ENCODE assay signal across 8 cellular contexts in the genomic region with DNA sequence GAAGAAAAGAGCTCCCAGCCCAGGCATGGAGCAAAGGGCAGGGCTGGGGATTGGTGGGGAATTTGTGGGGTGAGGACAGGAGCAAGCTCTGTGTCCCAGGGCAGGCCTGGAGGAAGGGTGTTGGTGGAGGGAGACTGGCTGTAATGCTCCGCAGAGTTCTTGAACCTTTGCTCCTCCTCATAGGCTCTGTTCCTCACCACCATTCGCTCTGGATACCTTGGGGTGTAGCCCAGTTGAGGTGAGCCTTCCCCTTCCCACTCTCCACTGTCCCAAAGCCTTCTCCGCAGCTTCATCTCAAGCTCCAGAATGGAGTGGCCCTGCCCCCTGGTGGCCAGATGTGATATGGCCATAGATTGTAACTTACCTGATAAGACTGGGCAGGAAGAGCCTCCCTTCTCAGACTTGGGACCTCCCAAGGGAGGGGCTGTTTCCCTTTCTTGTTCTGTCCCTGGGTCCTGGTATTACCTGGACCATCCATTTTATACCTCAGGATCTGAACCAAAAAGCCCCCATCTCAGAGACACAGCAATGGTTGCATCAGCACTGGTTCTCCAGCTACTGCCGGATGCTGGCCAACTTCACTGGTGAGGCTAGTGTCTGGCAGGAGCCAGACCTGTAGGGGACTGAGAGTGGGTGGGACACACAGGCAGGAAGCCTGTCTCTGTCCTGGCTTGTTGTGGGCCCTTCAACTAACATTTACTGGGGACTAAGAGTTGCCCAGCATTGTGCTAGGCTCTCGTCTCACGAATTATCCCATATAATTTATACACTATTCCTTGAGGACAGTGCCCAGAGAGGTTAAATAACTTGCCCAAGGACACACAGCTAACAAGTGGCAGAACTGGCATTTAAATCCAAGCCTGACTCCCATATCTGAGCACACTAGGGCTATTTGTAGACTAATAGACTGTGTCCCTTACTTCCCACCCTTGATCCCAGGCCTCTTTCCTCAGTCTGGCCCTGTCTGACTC. TPM values are rescaled to one million over a fixed set of nuclear protein-coding genes. Genes with fewer than 3 reads are reported as not detected.
DNase-seq lines count a peak whose midpoint lies in the region; ATAC-seq, FAIRE-seq and TF ChIP-seq lines count a peak whose summit lies in the region.

No MANE protein-coding gene starts in this region.

- CTCF ChIA-PET in CD4-positive, alpha-beta memory T cell (lab: Charles Lee; ENCODE audit: partially characterized antibody), result interaction anchor here (0.8 to 21.0 kb wide), 27 partner anchors 8 to 391 kb away, joined by 3 to 554 read pairs (median 4); partner anchors contain the start of genes ARL5C, MED1, PLXDC1 and RPL19
- CTCF ChIA-PET in WTC11 (lab: Charles Lee), result interaction anchor here (0.6 to 15.5 kb wide), 53 partner anchors 8 to 847 kb away, joined by 3 to 626 read pairs (median 5); partner anchors contain the start of genes ARL5C, CACNB1, CDK12 and FBXL20

- FAIRE-seq in bronchial epithelial cell (lab: Jason Lieb, UNC), result peak; percentile 70
- FAIRE-seq in kidney (lab: Jason Lieb, UNC), result no peak

- no peaks in the 10 kb centered on the region for H3K36me3 Mint-ChIP-seq in CD4-positive, alpha-beta memory T cell
- H3K36me3 Mint-ChIP-seq in HFFc6 (ENCODE audit: low read depth) (no peaks in the 10 kb centered on the region), WTC11 (no peaks in the 10 kb centered on the region)

- intact Hi-C loops in CD4-positive, alpha-beta memory T cell (cut with micrococcal nuclease), result loop anchor here (1.0 kb wide), 4 partner anchors 10 to 262 kb away; no protein-coding TSS in a partner anchor
- intact Hi-C loops in kidney (cut with DNase I), result no loop called here

- peaks cover 11% of the 10 kb centered on the region for H3K4me1 ChIP-seq in CD4-positive, alpha-beta memory T cell (ENCODE audit: insufficient read depth, low read length)
- H3K4me1 ChIP-seq in kidney (ENCODE audit: control insufficient read depth in 1 of 2, insufficient read depth in 1 of 2, low read depth in 1 of 2, low read length in 2 of 2), result peaks cover 0 to 5% of the 10 kb centered on the region in 2 donors

- H3K4me3 ChIP-seq in CD4-positive, alpha-beta memory T cell (ENCODE audit: low read length in 2 of 2), result no peak overlapping the region
- H3K4me3 ChIP-seq in bronchial epithelial cell (ENCODE audit: low read depth, low read length) (no peak overlapping the region), kidney (ENCODE audit: low read length in 2 of 2) (no peak overlapping the region)

- peak; percentile 92 for ATAC-seq in WTC11
- ATAC-seq in HG03196 (IDR thresholded peaks at IDR 0.05; ENCODE audit: unreplicated experiment), result no peak

- peaks cover 2% of the 10 kb centered on the region in 2 donors for H3K27me3 Mint-ChIP-seq in CD4-positive, alpha-beta memory T cell
- peaks cover 2% of the 10 kb centered on the region for H3K27me3 Mint-ChIP-seq in HFFc6 (ENCODE audit: insufficient read depth)
- H3K27me3 Mint-ChIP-seq in WTC11 (ENCODE audit: low read depth), result no peaks in the 10 kb centered on the region; the same call in 1 of the 2 replicates

- peaks cover 5 to 14% (median 9%) of the 10 kb centered on the region in 4 donors for H3K4me1 Mint-ChIP-seq in CD4-positive, alpha-beta memory T cell
- H3K4me1 Mint-ChIP-seq in HFFc6 (ENCODE audit: low read depth), result no peaks in the 10 kb centered on the region
- H3K4me1 Mint-ChIP-seq in WTC11, result peaks cover 22% of the 10 kb centered on the region

- H3K27me3 ChIP-seq in CD4-positive, alpha-beta memory T cell (ENCODE audit: insufficient read depth, low read length), result no peaks in the 10 kb centered on the region
- no peaks in the 10 kb centered on the region for H3K27me3 ChIP-seq in bronchial epithelial cell (ENCODE audit: control insufficient read depth, insufficient read depth, low read length)

- H3K36me3 ChIP-seq in CD4-positive, alpha-beta memory T cell (ENCODE audit: insufficient read depth, low read length), result no peaks in the 10 kb centered on the region
- no peaks in the 10 kb centered on the region for H3K36me3 ChIP-seq in bronchial epithelial cell (ENCODE audit: control insufficient read depth, insufficient read depth, low read length)
- no peaks in the 10 kb centered on the region for H3K36me3 ChIP-seq in kidney (ENCODE audit: control insufficient read depth in 1 of 2, insufficient read depth in 2 of 2, low read length in 2 of 2)

- no peak overlapping the region for H3K27ac ChIP-seq in CD4-positive, alpha-beta memory T cell (ENCODE audit: low read depth, low read length)
- H3K27ac ChIP-seq in kidney (ENCODE audit: low read depth in 2 of 2, low read length in 2 of 2), result no peak overlapping the region

- peak overlapping the region in 1 of 8 donors; percentile 57 for H3K4me3 Mint-ChIP-seq in CD4-positive, alpha-beta memory T cell
- H3K4me3 Mint-ChIP-seq in HFFc6 (no peak overlapping the region), WTC11 (no peak overlapping the region)

- no peaks in the 10 kb centered on the region for H3K9me3 ChIP-seq in CD4-positive, alpha-beta memory T cell (ENCODE audit: control insufficient read depth in 1 of 2, low read length in 2 of 2)
- H3K9me3 ChIP-seq in kidney (ENCODE audit: control insufficient read depth in 1 of 2, low read length in 2 of 2), result no peaks in the 10 kb centered on the region

- peak; percentile 99 for TF ChIP-seq CTCF in HFFc6 (IDR thresholded peaks at IDR 0.05)
- TF ChIP-seq CTCF in WTC11 (IDR thresholded peaks at IDR 0.05), result peak; percentile 94
- peak; percentile 90 for TF ChIP-seq CTCF in bronchial epithelial cell (IDR thresholded peaks at IDR 0.05; ENCODE audit: insufficient read depth, low read length, severe bottlenecking)
- TF ChIP-seq CTCF in kidney (IDR thresholded peaks at IDR 0.05; ENCODE audit: borderline replicate concordance, extremely low read depth, insufficient read depth), result peak; percentile 97

- POLR2A ChIA-PET in CD4-positive, alpha-beta memory T cell (lab: Charles Lee; ENCODE audit: partially characterized antibody), result interaction anchor here (0.8 to 4.0 kb wide), 9 partner anchors 9 to 262 kb away, joined by 3 to 35 read pairs (median 4); partner anchors contain the start of genes CDK12 and RPL19
- POLR2A ChIA-PET in WTC11 (lab: Charles Lee), result interaction anchor here (0.8 to 1.5 kb wide), 4 partner anchors 9 to 80 kb away, joined by 3 to 6 read pairs (median 5); no protein-coding TSS in a partner anchor

- peak overlapping the region in 5 of 7 donors; percentile 6 to 92 (median 44) for H3K27ac Mint-ChIP-seq in CD4-positive, alpha-beta memory T cell
- no peak overlapping the region for H3K27ac Mint-ChIP-seq in HFFc6
- no peak overlapping the region for H3K27ac Mint-ChIP-seq in WTC11

- no peaks in the 10 kb centered on the region for H3K9me3 Mint-ChIP-seq in CD4-positive, alpha-beta memory T cell
- H3K9me3 Mint-ChIP-seq in HFFc6, result no peaks in the 10 kb centered on the region
- no peaks in the 10 kb centered on the region for H3K9me3 Mint-ChIP-seq in WTC11

- H3K9ac ChIP-seq in kidney (ENCODE audit: low read length in 2 of 2), result no peak overlapping the region

- DNase-seq in CD4-positive, alpha-beta memory T cell, result peak; percentile 74 to 83 (median 78)
- DNase-seq in HFFc6 (peak; percentile 55), NCI-H345 (lab: John Stamatoyannopoulos, UW) (peak; percentile 84), WTC11 (ENCODE audit: low spot score) (peak; percentile 98), bronchial epithelial cell (ENCODE audit: low read depth) (peak; percentile 76), kidney (peak; percentile 86)
- DNase-seq in stimulated activated CD4-positive, alpha-beta T cell treated with anti-CD3 and anti-CD28 coated beads, Interleukin-1b, Interleukin-23, amount 100 ng/mL, for 4 hours (ENCODE audit: low read depth in 2 of 2), result peak; percentile 84 to 85

TF ChIP-seq in WTC11, 78 proteins besides CTCF, POLR2A, EP300 and RAD21 (continues in another document):
- no peak for TF ChIP-seq ETV6 (CRISPR knock-in tag; IDR thresholded peaks at IDR 0.05)
- no peak for TF ChIP-seq ZNF416 (CRISPR knock-in tag; IDR thresholded peaks at IDR 0.05)
- TF ChIP-seq ZNF425 (CRISPR knock-in tag; conservative IDR thresholded peaks at IDR 0.05), result no peak
- no peak for TF ChIP-seq GTF2I (CRISPR knock-in tag; conservative IDR thresholded peaks at IDR 0.05)

RNA-seq across cellular contexts. Expression of gene STAC2, which starts 19.1 kb away (rescaled TPM):
- total RNA-seq in CD4-positive, alpha-beta memory T cell, result not detected
- not detected for polyA plus RNA-seq in CD4-positive, alpha-beta memory T cell
- not detected for total RNA-seq in HFFc6 (2021; fragmentation: NEBNext Ultra II Directional; extraction: Animal tissue kit (Norgen Biotek cat#: 25700))
- 3.9 to 4.2 TPM (median 4.0 TPM) in 3 replicates for total RNA-seq in WTC11 (2021)
- total RNA-seq in bronchial epithelial cell, result not detected in 2 replicates
- 15.3 TPM for total RNA-seq in kidney
- 18.9 TPM for polyA plus RNA-seq in kidney (ENCODE audit: insufficient read depth, low read depth, low replicate concordance)

RNA-seq across cellular contexts. Expression of gene RPL19, which starts 44.8 kb away (rescaled TPM):
- total RNA-seq in CD4-positive, alpha-beta memory T cell, result 1,000 to 10,000 TPM; 3,210 to 3,299 TPM
- 1,000 to 10,000 TPM; 2,224 to 3,294 TPM for polyA plus RNA-seq in CD4-positive, alpha-beta memory T cell
- 1,000 to 10,000 TPM; 1,574 to 1,911 (median 1,762) TPM for total RNA-seq in HFFc6 (2021; fragmentation: NEBNext Ultra II Directional; extraction: Animal tissue kit (Norgen Biotek cat#: 25700))
- 1,970 to 2,019 TPM (median 2,012 TPM) in 3 replicates for total RNA-seq in WTC11 (2021)
- 2,288 and 3,067 TPM in 2 replicates for total RNA-seq in bronchial epithelial cell
- 1,460 TPM for total RNA-seq in kidney
- polyA plus RNA-seq in kidney (ENCODE audit: insufficient read depth, low read depth, low replicate concordance), result 2,512 TPM

RNA-seq across cellular contexts. Expression of gene CACNB1, which starts 47.4 kb away (rescaled TPM):
- 10 to 100 TPM; 22.2 to 25.7 TPM for total RNA-seq in CD4-positive, alpha-beta memory T cell
- 1 to 10 TPM in 1 of 2 donors, under 1 TPM in 1; 0.20 to 2.0 TPM for polyA plus RNA-seq in CD4-positive, alpha-beta memory T cell
- total RNA-seq in HFFc6 (2021; fragmentation: NEBNext Ultra II Directional; extraction: Animal tissue kit (Norgen Biotek cat#: 25700)), result 1 to 10 TPM; 5.1 to 7.0 (median 6.1) TPM
- 11.2 to 17.0 TPM (median 11.9 TPM) in 3 replicates for total RNA-seq in WTC11 (2021)
- 4.7 and 4.9 TPM in 2 replicates for total RNA-seq in bronchial epithelial cell
- 9.9 TPM for total RNA-seq in kidney
- polyA plus RNA-seq in kidney (ENCODE audit: insufficient read depth, low read depth, low replicate concordance), result 1.4 TPM

Comparison
In these comparisons a context has a peak if more than half of its experiments do, and no peak if none do; other contexts are left out.
1. H3K27ac Mint-ChIP-seq: peak in CD4-positive, alpha-beta memory T cell (5 of 7); none in HFFc6 (single experiment) and WTC11 (single experiment).
2. Peak in every context shown above with its lines, with median percentiles within 50 percentile points of each other: DNase-seq and CTCF ChIP-seq.